28 cellular contexts compared by ENCODE assay signal in genomic region chr1:39085174-39085573, GRCh38.
"Had no signal": no experiment of that assay in that cellular context is flagged by ENCODE, and none has a peak within 500 bp of the region (broad histone marks: within the 10 kb centered on the region; RNA-seq: fewer than 3 reads in every experiment).

No MANE protein-coding gene starts in this region.

- H3K9me3 ChIP-seq: colonic mucosa, gastrocnemius medialis, left lung, lower lobe of right lung, right atrium auricular region, vagina had no signal

- H3K4me1 ChIP-seq: colonic mucosa, parathyroid adenoma had no signal

- ATAC-seq: activated CD8-positive, alpha-beta T cell treated with anti-CD3 and anti-CD28 coated beads for 36 hours; activated naive CD4-positive, alpha-beta T cell treated with anti-CD3 and anti-CD28 coated beads, Interleukin-2, amount 50 U/mL, for 72 hours; activated T-cell treated with anti-CD3 and anti-CD28 coated beads, Interleukin-2, amount 50 U/mL, for 4 hours; activated T-helper 17 cell treated with anti-CD3 and anti-CD28 coated beads, Interleukin-2, amount 50 U/mL, for 72 hours; gastrocnemius medialis; left lung; lower lobe of right lung; naive thymus-derived CD8-positive, alpha-beta T cell; stimulated activated naive CD8-positive, alpha-beta T cell treated with anti-CD3 and anti-CD28 coated beads, Interleukin-15, Interleukin-2, amounts not matched to agents 100 U/mL and 50 U/mL, for 24 hours had no signal

- H3K9ac ChIP-seq: neural progenitor cell, parathyroid adenoma had no signal

- H3K36me3 Mint-ChIP-seq: naive thymus-derived CD8-positive, alpha-beta T cell; type B pancreatic cell had no signal

- H2AFZ ChIP-seq: neural progenitor cell, parathyroid adenoma had no signal

- H3K79me2 ChIP-seq: parathyroid adenoma had no signal

- DNase-seq: activated CD4-positive, alpha-beta T cell treated with anti-CD3 and anti-CD28 coated beads, Interleukin-2, amount 10 ng/mL, durations not matched to agents 24 days and 14 days; activated CD4-positive, CD25-positive, alpha-beta regulatory T cell treated with anti-CD3 and anti-CD28 coated beads, Interleukin-2, amount 50 U/mL, for 72 hours; activated CD8-positive, alpha-beta T cell treated with anti-CD3 and anti-CD28 coated beads for 36 hours; activated naive CD4-positive, alpha-beta T cell; activated T-cell treated with anti-CD3 and anti-CD28 coated beads, Interleukin-2, amount 50 U/mL, for 4 hours; colonic mucosa; effector memory CD4-positive, alpha-beta T cell; erythroblast; gastrocnemius medialis; glutamatergic neuron; left lung; lower lobe of right lung; mesenchymal stem cell; naive thymus-derived CD8-positive, alpha-beta T cell; occipital lobe; stimulated activated CD4-positive, alpha-beta T cell treated with anti-CD3 and anti-CD28 coated beads, Interleukin-2, amount 100 ng/mL, for 48 hours; stimulated activated naive CD8-positive, alpha-beta T cell treated with anti-CD3 and anti-CD28 coated beads, Interleukin-15, Interleukin-2, amounts not matched to agents 100 U/mL and 50 U/mL, for 24 hours; T1000; WERI-Rb-1 had no signal

- FAIRE-seq: islet of Langerhans had no signal

- H3K4me3 ChIP-seq: colonic mucosa, gastrocnemius medialis, left lung, lower lobe of right lung, neural progenitor cell, right atrium auricular region, vagina had no signal

- H3K4me2 ChIP-seq: neural progenitor cell had no signal

- H3K4me3 Mint-ChIP-seq: activated CD4-positive, alpha-beta T cell treated with anti-CD3 and anti-CD28 coated beads, Interleukin-2, amount 10 ng/mL, durations not matched to agents 24 days and 14 days; activated CD8-positive, alpha-beta T cell treated with anti-CD3 and anti-CD28 coated beads for 36 hours; activated T-cell treated with anti-CD3 and anti-CD28 coated beads, Interleukin-2, amount 50 U/mL, for 4 hours; activated T-helper 17 cell treated with anti-CD3 and anti-CD28 coated beads, Interleukin-2, amount 50 U/mL, for 72 hours; central memory CD8-positive, alpha-beta T cell; naive thymus-derived CD8-positive, alpha-beta T cell; type B pancreatic cell had no signal

- H3K27ac ChIP-seq: colonic mucosa, gastrocnemius medialis, left lung, lower lobe of right lung, neural progenitor cell, parathyroid adenoma, WERI-Rb-1 had no signal

- H3K27me3 ChIP-seq: right atrium auricular region, vagina had no signal

- H3K27ac Mint-ChIP-seq: activated CD4-positive, alpha-beta T cell treated with anti-CD3 and anti-CD28 coated beads, Interleukin-2, amount 10 ng/mL, durations not matched to agents 24 days and 14 days; activated CD8-positive, alpha-beta T cell treated with anti-CD3 and anti-CD28 coated beads for 36 hours; activated naive CD4-positive, alpha-beta T cell treated with anti-CD3 and anti-CD28 coated beads, Interleukin-2, amount 50 U/mL, for 72 hours; activated T-helper 17 cell treated with anti-CD3 and anti-CD28 coated beads, Interleukin-2, amount 50 U/mL, for 72 hours; neural progenitor cell; type B pancreatic cell had no signal

- H3K36me3 ChIP-seq: colonic mucosa, gastrocnemius medialis, left lung, lower lobe of right lung, neural progenitor cell, right atrium auricular region, vagina, WERI-Rb-1 had no signal
